ENCODE assay signal across 2 cellular contexts in genomic region chr6:136750821-136751220, GRCh38.
A peak's percentile ranks its signal among the peaks of the same experiment; 100 is the strongest.
TF ChIP-seq lines count a peak whose summit lies in the region.

No MANE protein-coding gene starts in this region.

TF ChIP-seq in GM12878, 131 proteins besides CTCF, POLR2A, EP300 and RAD21:
- TF ChIP-seq MEF2B (IDR thresholded peaks at IDR 0.05; ENCODE audit: partially characterized antibody, poor library complexity, severe bottlenecking): peak; percentile 46
- peak; percentile 8; the same call in 1 of the 2 replicates for TF ChIP-seq RUNX3 (IDR thresholded peaks at IDR 0.05; ENCODE audit: low read length)
- 0 out of 4 replicates have a peak, but pooled peaks of 1 of the 2 experiments have one; percentile 46 for TF ChIP-seq CEBPB (IDR thresholded peaks at IDR 0.05; ENCODE audit: borderline replicate concordance in 1 of 2, low read depth in 2 of 2, low read length in 2 of 2)
- no peak for TF ChIP-seq ASH2L (IDR thresholded peaks at IDR 0.05; ENCODE audit: borderline replicate concordance, low read depth)

TF ChIP-seq in SK-N-SH, 30 proteins besides CTCF, POLR2A, EP300 and RAD21:
- no peak for TF ChIP-seq NFIC (IDR thresholded peaks at IDR 0.05; ENCODE audit: borderline replicate concordance)
- no peak for TF ChIP-seq NRF1 (IDR thresholded peaks at IDR 0.05; ENCODE audit: low read depth, low read length)
- TF ChIP-seq, protein P1, sequence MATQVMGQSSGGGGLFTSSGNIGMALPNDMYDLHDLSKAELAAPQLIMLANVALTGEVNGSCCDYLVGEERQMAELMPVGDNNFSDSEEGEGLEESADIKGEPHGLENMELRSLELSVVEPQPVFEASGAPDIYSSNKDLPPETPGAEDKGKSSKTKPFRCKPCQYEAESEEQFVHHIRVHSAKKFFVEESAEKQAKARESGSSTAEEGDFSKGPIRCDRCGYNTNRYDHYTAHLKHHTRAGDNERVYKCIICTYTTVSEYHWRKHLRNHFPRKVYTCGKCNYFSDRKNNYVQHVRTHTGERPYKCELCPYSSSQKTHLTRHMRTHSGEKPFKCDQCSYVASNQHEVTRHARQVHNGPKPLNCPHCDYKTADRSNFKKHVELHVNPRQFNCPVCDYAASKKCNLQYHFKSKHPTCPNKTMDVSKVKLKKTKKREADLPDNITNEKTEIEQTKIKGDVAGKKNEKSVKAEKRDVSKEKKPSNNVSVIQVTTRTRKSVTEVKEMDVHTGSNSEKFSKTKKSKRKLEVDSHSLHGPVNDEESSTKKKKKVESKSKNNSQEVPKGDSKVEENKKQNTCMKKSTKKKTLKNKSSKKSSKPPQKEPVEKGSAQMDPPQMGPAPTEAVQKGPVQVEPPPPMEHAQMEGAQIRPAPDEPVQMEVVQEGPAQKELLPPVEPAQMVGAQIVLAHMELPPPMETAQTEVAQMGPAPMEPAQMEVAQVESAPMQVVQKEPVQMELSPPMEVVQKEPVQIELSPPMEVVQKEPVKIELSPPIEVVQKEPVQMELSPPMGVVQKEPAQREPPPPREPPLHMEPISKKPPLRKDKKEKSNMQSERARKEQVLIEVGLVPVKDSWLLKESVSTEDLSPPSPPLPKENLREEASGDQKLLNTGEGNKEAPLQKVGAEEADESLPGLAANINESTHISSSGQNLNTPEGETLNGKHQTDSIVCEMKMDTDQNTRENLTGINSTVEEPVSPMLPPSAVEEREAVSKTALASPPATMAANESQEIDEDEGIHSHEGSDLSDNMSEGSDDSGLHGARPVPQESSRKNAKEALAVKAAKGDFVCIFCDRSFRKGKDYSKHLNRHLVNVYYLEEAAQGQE (IDR thresholded peaks at IDR 0.05; ENCODE audit: low read depth, low read length): no peak
- TF ChIP-seq RFX5 (IDR thresholded peaks at IDR 0.05; ENCODE audit: low read length): no peak
- no peak for TF ChIP-seq TAF1 (IDR thresholded peaks at IDR 0.05; ENCODE audit: borderline replicate concordance, low read depth, low read length)
- no peak for TF ChIP-seq SMC3 (IDR thresholded peaks at IDR 0.05; ENCODE audit: low read depth, low read length)
- no peak for TF ChIP-seq RXRA (IDR thresholded peaks at IDR 0.05; ENCODE audit: borderline replicate concordance, low read depth)
- no peak for TF ChIP-seq FOSL2 (IDR thresholded peaks at IDR 0.05; ENCODE audit: borderline replicate concordance, low read depth)
- no peak for TF ChIP-seq POLR2AphosphoS5 (IDR thresholded peaks at IDR 0.05; ENCODE audit: low read depth, low read length)
